Comparison of ENCODE assay signal across 13 cellular contexts in the genomic region with DNA sequence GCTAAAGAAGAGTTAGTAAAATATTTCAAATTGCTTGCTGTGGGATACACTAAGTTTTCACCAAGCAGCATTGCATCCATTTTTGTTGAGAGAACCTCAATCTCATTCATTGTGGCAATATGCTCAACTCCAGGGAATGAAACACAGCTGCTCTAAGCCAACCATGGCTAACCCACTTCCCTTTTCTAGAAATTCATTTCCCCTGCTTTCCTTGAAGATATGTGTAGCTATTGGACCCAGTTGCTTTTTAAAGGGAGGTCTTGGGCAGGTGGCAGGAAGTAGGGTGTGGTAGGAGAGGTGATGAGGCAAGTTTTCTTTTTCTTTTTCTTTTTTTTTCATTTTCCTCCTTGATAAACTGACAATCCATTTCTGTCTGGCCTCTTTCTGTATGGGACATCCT.
DNase-seq lines count a peak whose midpoint lies in the region; ATAC-seq lines count a peak whose summit lies in the region.
"Had no signal": no experiment of that assay in that cellular context is flagged by ENCODE, and none has a peak within 500 bp of the region (broad histone marks: within the 10 kb centered on the region; RNA-seq: fewer than 3 reads in every experiment).

No MANE protein-coding gene starts in this region.

- H3K27me3 ChIP-seq in BLaER1 (no peaks in the 10 kb centered on the region), aorta (ENCODE audit: control insufficient read depth in 1 of 2, insufficient read depth in 2 of 2, low read length in 1 of 2) (no peaks in the 10 kb centered on the region)
- no peaks in the 10 kb centered on the region for H3K27me3 ChIP-seq in BLaER1 treated with 17β-estradiol and CSF1 and Interleukin-3, amounts not matched to agents 10 nM and 100 nM
- H3K27me3 ChIP-seq: BE2C had no signal

- peak overlapping the region; percentile 8; the same call in 1 of the 2 replicates for H3K27ac ChIP-seq in BLaER1
- peak overlapping the region in 8 of 11 experiments; percentile 25 to 86 (median 76); a peak in 15 of 22 replicates for H3K27ac ChIP-seq in BLaER1 treated with 17β-estradiol and CSF1 and Interleukin-3, amounts not matched to agents 10 nM and 100 nM
- H3K27ac ChIP-seq in aorta (ENCODE audit: low read depth in 1 of 2, low read length in 2 of 2), result no peak overlapping the region
- H3K27ac ChIP-seq: GM23248 had no signal

- H3K4me3 ChIP-seq in BLaER1 (no peak overlapping the region), aorta (ENCODE audit: low read length in 2 of 2) (no peak overlapping the region)
- no peak overlapping the region for H3K4me3 ChIP-seq in BLaER1 treated with 17β-estradiol and CSF1 and Interleukin-3, amounts not matched to agents 10 nM and 100 nM
- H3K4me3 ChIP-seq: GM23248, HAP-1 had no signal

- in situ Hi-C loops in KBM-7 (cut with MboI; ENCODE audit: low pct_unique_long_range_greater_than_20kb, low sequenced_read_pairs), result no loop called here

- H3K36me3 ChIP-seq in BLaER1 (no peaks in the 10 kb centered on the region), aorta (ENCODE audit: control insufficient read depth in 1 of 2, insufficient read depth in 2 of 2, low read length in 1 of 2) (no peaks in the 10 kb centered on the region)
- H3K36me3 ChIP-seq in BLaER1 treated with 17β-estradiol and CSF1 and Interleukin-3, amounts not matched to agents 10 nM and 100 nM, result no peaks in the 10 kb centered on the region
- H3K36me3 ChIP-seq: BE2C, HAP-1 had no signal

- ATAC-seq in aorta (ENCODE audit: low FRiP score) (no peak), HG02938 (IDR thresholded peaks at IDR 0.05; ENCODE audit: unreplicated experiment) (no peak)

- peaks cover 32% of the 10 kb centered on the region for H3K4me1 ChIP-seq in BLaER1
- peaks cover 6 to 35% (median 19%) of the 10 kb centered on the region in 10 experiments; a peak in 17 of 20 replicates for H3K4me1 ChIP-seq in BLaER1 treated with 17β-estradiol and CSF1 and Interleukin-3, amounts not matched to agents 10 nM and 100 nM
- H3K4me1 ChIP-seq in aorta (ENCODE audit: control insufficient read depth in 1 of 2, insufficient read depth in 2 of 2, low read length in 2 of 2), result no peaks in the 10 kb centered on the region
- H3K4me1 ChIP-seq: HAP-1 had no signal

- intact Hi-C loops in aorta (cut with DNase I), result loop anchor here (10.0 kb wide), 3 partner anchors 195 to 605 kb away; no protein-coding TSS in a partner anchor

- DNase-seq in KBM-7, result peak; percentile 19
- peak; percentile 15 for DNase-seq in NAMALWA (ENCODE audit: low spot score)
- DNase-seq in aorta, result no peak
- DNase-seq in NOMO-1 treated with dmso at 0.1 percent for 144 hours (lab: John Stamatoyannopoulos, UW; ENCODE audit: unreplicated experiment), result no peak
- DNase-seq: ACHN; BE2C; CD4-positive, alpha-beta memory T cell; DMS153; GM23248 had no signal

- H3K9me3 ChIP-seq in BLaER1 (no peaks in the 10 kb centered on the region), aorta (ENCODE audit: control insufficient read depth, low read length) (no peaks in the 10 kb centered on the region)
- peaks cover 0 to 7% (median 5%) of the 10 kb centered on the region in 11 experiments; a peak in 4 of 22 replicates for H3K9me3 ChIP-seq in BLaER1 treated with 17β-estradiol and CSF1 and Interleukin-3, amounts not matched to agents 10 nM and 100 nM (replicated peaks in 1 of 11)
- H3K9me3 ChIP-seq: BE2C, HAP-1 had no signal

- no peaks in the 10 kb centered on the region for H4K20me1 ChIP-seq in BLaER1
- no peaks in the 10 kb centered on the region for H4K20me1 ChIP-seq in BLaER1 treated with 17β-estradiol and CSF1 and Interleukin-3, amounts not matched to agents 10 nM and 100 nM

- H3K4me2 ChIP-seq in BLaER1, result peak overlapping the region; percentile 51
- peak overlapping the region in 10 of 11 experiments; percentile 14 to 66 (median 56); a peak in 17 of 22 replicates for H3K4me2 ChIP-seq in BLaER1 treated with 17β-estradiol and CSF1 and Interleukin-3, amounts not matched to agents 10 nM and 100 nM

- H3K9ac ChIP-seq in BLaER1, result no peak overlapping the region
- peak overlapping the region in 3 of 11 experiments; percentile 12 to 54 (median 49); a peak in 5 of 22 replicates for H3K9ac ChIP-seq in BLaER1 treated with 17β-estradiol and CSF1 and Interleukin-3, amounts not matched to agents 10 nM and 100 nM
- H3K9ac ChIP-seq: GM23248 had no signal

Comparison
In these comparisons a context has a peak if more than half of its experiments do, and no peak if none do; other contexts are left out.
1. H3K27ac ChIP-seq: peak in BLaER1 (single experiment) and BLaER1 treated with 17β-estradiol and CSF1 and Interleukin-3, amounts not matched to agents 10 nM and 100 nM (8 of 11); none in aorta (0 of 2).
2. DNase-seq: peak in KBM-7 (single experiment) and NAMALWA (single experiment); none in aorta (0 of 2) and NOMO-1 treated with dmso at 0.1 percent for 144 hours (single experiment).